ENCODE assay signal across 15 cellular contexts in the genomic region with DNA sequence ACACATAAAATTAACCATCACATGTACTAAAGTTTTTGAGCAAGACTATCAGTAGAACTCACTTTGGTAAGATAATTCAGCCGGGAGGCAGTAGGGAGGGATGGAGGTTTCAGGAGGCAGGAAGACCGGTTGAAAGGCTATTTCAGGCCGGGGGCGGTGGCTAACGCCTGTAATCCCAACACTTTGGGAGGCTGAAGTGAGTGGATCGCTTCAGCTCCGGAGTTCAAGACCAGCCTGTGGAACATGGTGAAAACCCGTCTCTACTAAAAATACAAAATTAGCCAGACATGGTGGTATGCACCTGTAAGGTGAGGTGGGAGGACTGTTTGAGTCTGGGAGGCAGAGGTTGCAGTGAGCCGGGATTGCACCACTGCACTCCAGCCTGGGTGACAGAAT. TPM values are rescaled to one million over a fixed set of nuclear protein-coding genes. Genes with fewer than 3 reads are reported as not detected.
DNase-seq lines count a peak whose midpoint lies in the region; ATAC-seq and TF ChIP-seq lines count a peak whose summit lies in the region.
"Had no signal": no experiment of that assay in that cellular context is flagged by ENCODE, and none has a peak within 500 bp of the region (broad histone marks: within the 10 kb centered on the region; RNA-seq: fewer than 3 reads in every experiment).

No MANE protein-coding gene starts in this region.

- no peaks in the 10 kb centered on the region for H3K27me3 ChIP-seq in CD4-positive, alpha-beta T cell (ENCODE audit: control insufficient read depth, insufficient read depth, low read length)
- no peaks in the 10 kb centered on the region for H3K27me3 ChIP-seq in stomach
- H3K27me3 ChIP-seq: BE2C, hepatocyte had no signal

- no peak for TF ChIP-seq EP300 in stomach (IDR thresholded peaks at IDR 0.05)

- peak overlapping the region; percentile 94 for H3K27ac Mint-ChIP-seq in CD4-positive, alpha-beta T cell
- peak overlapping the region; percentile 61 for H3K27ac Mint-ChIP-seq in activated T-helper 1 cell treated with anti-CD3 and anti-CD28 coated beads, Interleukin-12 subunit alpha, Interleukin-12 subunit beta, Interleukin-2, Interleukin-4 antibody, amounts not matched to agents 30 ng/mL and 10 ng/mL and 1 ng/mL, durations not matched to agents 14 hours and 24 hours and 36 hours
- peak overlapping the region; percentile 55 for H3K27ac Mint-ChIP-seq in memory B cell
- H3K27ac Mint-ChIP-seq: activated CD8-positive, alpha-beta memory T cell treated with anti-CD3 and anti-CD28 coated beads, Interleukin-2, amount 10 ng/mL, durations not matched to agents 7 days and 5 days; stimulated activated naive CD8-positive, alpha-beta T cell treated with anti-CD3 and anti-CD28 coated beads, Interleukin-15, Interleukin-2, amounts not matched to agents 100 ng/mL and 50 ng/mL, for 24 hours had no signal

- H3K4me3 Mint-ChIP-seq in CD4-positive, alpha-beta T cell = no peak overlapping the region
- no peak overlapping the region for H3K4me3 Mint-ChIP-seq in activated T-helper 1 cell treated with anti-CD3 and anti-CD28 coated beads, Interleukin-12 subunit alpha, Interleukin-12 subunit beta, Interleukin-2, Interleukin-4 antibody, amounts not matched to agents 30 ng/mL and 10 ng/mL and 1 ng/mL, durations not matched to agents 14 hours and 24 hours and 36 hours
- no peak overlapping the region for H3K4me3 Mint-ChIP-seq in memory B cell
- H3K4me3 Mint-ChIP-seq: activated CD8-positive, alpha-beta memory T cell treated with anti-CD3 and anti-CD28 coated beads, Interleukin-2, amount 10 ng/mL, durations not matched to agents 7 days and 5 days; stimulated activated naive CD8-positive, alpha-beta T cell treated with anti-CD3 and anti-CD28 coated beads, Interleukin-15, Interleukin-2, amounts not matched to agents 100 ng/mL and 50 ng/mL, for 24 hours; T-helper 1 cell treated with Interleukin-12 subunit alpha and Interleukin-12 subunit beta and Interleukin-4 antibody, amounts not matched to agents 30 μg/mL and 1 μg/mL, for 36 hours had no signal

- ATAC-seq in CD4-positive, alpha-beta T cell (ENCODE audit: poor library complexity) = no peak
- ATAC-seq in memory B cell (ENCODE audit: low read depth) (no peak), GM21423 (IDR thresholded peaks at IDR 0.05; ENCODE audit: unreplicated experiment) (no peak)
- ATAC-seq: activated CD8-positive, alpha-beta memory T cell treated with anti-CD3 and anti-CD28 coated beads, Interleukin-2, amount 10 ng/mL, durations not matched to agents 7 days and 5 days had no signal

- H3K9me3 ChIP-seq in CD4-positive, alpha-beta T cell (ENCODE audit: control insufficient read depth, low read length) = no peaks in the 10 kb centered on the region
- H3K9me3 ChIP-seq in stomach = no peaks in the 10 kb centered on the region
- H3K9me3 ChIP-seq: BE2C had no signal

- H3K27ac ChIP-seq in CD4-positive, alpha-beta T cell (ENCODE audit: low read depth, low read length) = no peak overlapping the region
- peak overlapping the region in 4 of 5 donors; percentile 67 to 80 (median 70) for H3K27ac ChIP-seq in stomach
- H3K27ac ChIP-seq: hepatocyte had no signal

- H3K4me3 ChIP-seq in stomach = no peak overlapping the region
- H3K4me3 ChIP-seq: hepatocyte had no signal

- peaks cover 95% of the 10 kb centered on the region for H3K4me1 Mint-ChIP-seq in CD4-positive, alpha-beta T cell (ENCODE audit: low read depth)
- peaks cover 85% of the 10 kb centered on the region for H3K4me1 Mint-ChIP-seq in activated T-helper 1 cell treated with anti-CD3 and anti-CD28 coated beads, Interleukin-12 subunit alpha, Interleukin-12 subunit beta, Interleukin-2, Interleukin-4 antibody, amounts not matched to agents 30 ng/mL and 10 ng/mL and 1 ng/mL, durations not matched to agents 14 hours and 24 hours and 36 hours (ENCODE audit: low read depth)
- peaks cover 52% of the 10 kb centered on the region for H3K4me1 Mint-ChIP-seq in memory B cell

- no peak for TF ChIP-seq CTCF in CD4-positive, alpha-beta T cell (IDR thresholded peaks at IDR 0.05)
- TF ChIP-seq CTCF in stomach (IDR thresholded peaks at IDR 0.05) = no peak

- H3K27me3 Mint-ChIP-seq in CD4-positive, alpha-beta T cell = no peaks in the 10 kb centered on the region
- no peaks in the 10 kb centered on the region for H3K27me3 Mint-ChIP-seq in activated T-helper 1 cell treated with anti-CD3 and anti-CD28 coated beads, Interleukin-12 subunit alpha, Interleukin-12 subunit beta, Interleukin-2, Interleukin-4 antibody, amounts not matched to agents 30 ng/mL and 10 ng/mL and 1 ng/mL, durations not matched to agents 14 hours and 24 hours and 36 hours (ENCODE audit: insufficient read depth)
- H3K27me3 Mint-ChIP-seq in memory B cell = no peaks in the 10 kb centered on the region
- H3K27me3 Mint-ChIP-seq: activated CD8-positive, alpha-beta memory T cell treated with anti-CD3 and anti-CD28 coated beads, Interleukin-2, amount 10 ng/mL, durations not matched to agents 7 days and 5 days; stimulated activated naive CD8-positive, alpha-beta T cell treated with anti-CD3 and anti-CD28 coated beads, Interleukin-15, Interleukin-2, amounts not matched to agents 100 ng/mL and 50 ng/mL, for 24 hours had no signal

- CTCF ChIA-PET in CD4-positive, alpha-beta T cell (lab: Charles Lee) = interaction anchor here (0.7 kb wide), 1 partner anchor 23 kb away, joined by 3 read pairs; no protein-coding TSS in a partner anchor

- intact Hi-C loops in CD4-positive, alpha-beta T cell (cut with DNase I, micrococcal nuclease) = loop anchor here in 1 of 2 experiments (2.0 kb wide), 1 partner anchor 14 kb away; no protein-coding TSS in a partner anchor
- intact Hi-C loops in activated T-helper 1 cell treated with anti-CD3 and anti-CD28 coated beads, Interleukin-12 subunit alpha, Interleukin-12 subunit beta, Interleukin-2, Interleukin-4 antibody, amounts not matched to agents 30 ng/mL and 10 ng/mL and 1 ng/mL, durations not matched to agents 14 hours and 24 hours and 36 hours (cut with micrococcal nuclease) = loop anchor here (1.0 kb wide), 2 partner anchors 9 to 22 kb away; no protein-coding TSS in a partner anchor
- intact Hi-C loops in stomach (cut with DNase I; ENCODE audit: low total_unique reads) = no loop called here

- no peak for TF ChIP-seq POLR2A in stomach (IDR thresholded peaks at IDR 0.05)

- H3K9me3 Mint-ChIP-seq in CD4-positive, alpha-beta T cell = no peaks in the 10 kb centered on the region
- H3K9me3 Mint-ChIP-seq in activated T-helper 1 cell treated with anti-CD3 and anti-CD28 coated beads, Interleukin-12 subunit alpha, Interleukin-12 subunit beta, Interleukin-2, Interleukin-4 antibody, amounts not matched to agents 30 ng/mL and 10 ng/mL and 1 ng/mL, durations not matched to agents 14 hours and 24 hours and 36 hours = no peaks in the 10 kb centered on the region
- no peaks in the 10 kb centered on the region for H3K9me3 Mint-ChIP-seq in memory B cell
- H3K9me3 Mint-ChIP-seq: stimulated activated naive CD8-positive, alpha-beta T cell treated with anti-CD3 and anti-CD28 coated beads, Interleukin-15, Interleukin-2, amounts not matched to agents 100 ng/mL and 50 ng/mL, for 24 hours; T-helper 1 cell treated with Interleukin-12 subunit alpha and Interleukin-12 subunit beta and Interleukin-4 antibody, amounts not matched to agents 30 μg/mL and 1 μg/mL, for 36 hours had no signal

- 93 to 97% (median 95%) methylated on average over 9 of the region's 9 CpGs for WGBS in stomach, 5 donors

- H3K36me3 ChIP-seq in stomach = no peaks in the 10 kb centered on the region
- H3K36me3 ChIP-seq: BE2C had no signal

- peaks cover 13 to 69% (median 26%) of the 10 kb centered on the region in 4 donors for H3K4me1 ChIP-seq in stomach
- H3K4me1 ChIP-seq: BE2C had no signal

- DNase-seq in CD4-positive, alpha-beta T cell = no peak
- DNase-seq in activated T-helper 1 cell treated with anti-CD3 and anti-CD28 coated beads, Interleukin-12 subunit alpha, Interleukin-12 subunit beta, Interleukin-2, Interleukin-4 antibody, amounts not matched to agents 30 ng/mL and 10 ng/mL and 1 ng/mL, durations not matched to agents 14 hours and 24 hours and 36 hours (ENCODE audit: low spot score) = no peak
- DNase-seq in memory B cell (ENCODE audit: low spot score in 2 of 2) = no peak
- no peak for DNase-seq in stomach
- no peak for DNase-seq in central memory CD4-positive, alpha-beta T cell
- no peak for DNase-seq in NCI-H2107 treated with DMSO at 0.1 percent for 48 hours (lab: John Stamatoyannopoulos, UW; ENCODE audit: unreplicated experiment)
- DNase-seq: activated CD8-positive, alpha-beta memory T cell treated with anti-CD3 and anti-CD28 coated beads, Interleukin-2, amount 10 ng/mL, durations not matched to agents 7 days and 5 days; activated naive CD4-positive, alpha-beta T cell; BE2C; kidney; NCI-H446 had no signal

- POLR2A ChIA-PET in CD4-positive, alpha-beta T cell (lab: Charles Lee) = interaction anchor here (2.5 kb wide), 1 partner anchor 17 kb away, joined by 11 read pairs; no protein-coding TSS in a partner anchor

- H3K36me3 Mint-ChIP-seq in CD4-positive, alpha-beta T cell (ENCODE audit: low read depth) = peaks cover 33% of the 10 kb centered on the region
- H3K36me3 Mint-ChIP-seq in activated T-helper 1 cell treated with anti-CD3 and anti-CD28 coated beads, Interleukin-12 subunit alpha, Interleukin-12 subunit beta, Interleukin-2, Interleukin-4 antibody, amounts not matched to agents 30 ng/mL and 10 ng/mL and 1 ng/mL, durations not matched to agents 14 hours and 24 hours and 36 hours (ENCODE audit: low read depth) = peaks cover 44% of the 10 kb centered on the region
- peaks cover 10% of the 10 kb centered on the region for H3K36me3 Mint-ChIP-seq in memory B cell

RNA-seq across cellular contexts. Expression of gene SH3BP5, which starts 44.1 kb away (rescaled TPM):
- 10 to 100 TPM; 16.8 to 17.7 TPM for total RNA-seq in CD4-positive, alpha-beta T cell
- 28.0 and 30.3 TPM in 2 replicates for total RNA-seq in activated T-helper 1 cell treated with anti-CD3 and anti-CD28 coated beads, Interleukin-12 subunit alpha, Interleukin-12 subunit beta, Interleukin-2, Interleukin-4 antibody, amounts not matched to agents 30 ng/mL and 10 ng/mL and 1 ng/mL, durations not matched to agents 14 hours and 24 hours and 36 hours
- total RNA-seq in stomach = 10 to 100 TPM in 4 of 5 donors, 1 to 10 TPM in 1; 1.8 to 43.7 (median 27.5) TPM
- polyA plus RNA-seq in stomach = 10 to 100 TPM; 12.5 to 16.5 (median 13.0) TPM
